ENCODE assay signal across 4 cellular contexts in genomic region chr6:84944926-84945325, GRCh38.
DNase-seq lines count a peak whose midpoint lies in the region; ATAC-seq, FAIRE-seq and TF ChIP-seq lines count a peak whose summit lies in the region.
"Not testable (repeated sequence)": the region's sequence is repeated elsewhere in the genome, so short reads cannot be mapped to it uniquely, and the experiment has no call there.

No MANE protein-coding gene starts in this region.

- H3K27ac ChIP-seq in A549; K562 (ENCODE audit: extremely low read depth, low read depth, low read length); HepG2 (ENCODE audit: extremely low read length, insufficient read depth, low read length): not testable (repeated sequence)

- BruUV-seq in K562 (replicated peaks; lab: Mats Ljungman, UMichigan); HepG2 (replicated peaks; lab: Mats Ljungman, UMichigan): not testable (repeated sequence)

- not testable (repeated sequence) for H3K36me3 Mint-ChIP-seq in nephron progenitor cell (ENCODE audit: low read depth)

- TF ChIP-seq CTCF in A549 (IDR thresholded peaks at IDR 0.05); K562 (IDR thresholded peaks at IDR 0.05 in 2 of 3, conservative IDR thresholded peaks at IDR 0.05 in 1 of 3; ENCODE audit: insufficient read depth in 2 of 3, low read depth in 1 of 3, low read length in 3 of 3); HepG2 (CRISPR knock-in tag; IDR thresholded peaks at IDR 0.05); nephron progenitor cell (IDR thresholded peaks at IDR 0.05): not testable (repeated sequence)

- H4K20me1 ChIP-seq in K562 (replicated peaks; ENCODE audit: control insufficient read depth, insufficient read depth, low read length); HepG2 (ENCODE audit: insufficient read depth, low read length): not testable (repeated sequence)

- not testable (repeated sequence) for H3K4me3 Mint-ChIP-seq in nephron progenitor cell

- in situ Hi-C loops in K562 (cut with MboI); HepG2 (cut with HindIII; ENCODE audit: extremely low pct_ligation_motif_present, low pct_unique_long_range_greater_than_20kb): not testable (repeated sequence)

- not testable (repeated sequence) for H3K9me1 ChIP-seq in K562 (ENCODE audit: control insufficient read depth, insufficient read depth, low read length)

- not testable (repeated sequence) for H3K36me3 ChIP-seq in K562 (ENCODE audit: control insufficient read depth, insufficient read depth, low read length); HepG2 (replicated peaks in 1 of 2; ENCODE audit: control insufficient read depth in 1 of 2, insufficient read depth in 2 of 2, low read length in 2 of 2)

- H3K4me1 ChIP-seq in A549; K562 (replicated peaks in 1 of 2; ENCODE audit: control insufficient read depth in 2 of 2, insufficient read depth in 2 of 2, low read length in 2 of 2); HepG2 (ENCODE audit: insufficient read depth, low read length): not testable (repeated sequence)

- POLR2A ChIA-PET in A549 (lab: Yijun Ruan, JAX); K562 (lab: Yijun Ruan, JAX); HepG2 (lab: Yijun Ruan, JAX): not testable (repeated sequence)

- H3K4me2 ChIP-seq in A549; K562 (ENCODE audit: insufficient read depth, low read length); HepG2 (ENCODE audit: low read depth, low read length): not testable (repeated sequence)

- H3K9me3 ChIP-seq in A549; K562 (replicated peaks; ENCODE audit: control insufficient read depth, insufficient read depth, low read depth, low read length): not testable (repeated sequence)
- peaks cover 11% of the 10 kb centered on the region; the same call in 1 of the 2 replicates for H3K9me3 ChIP-seq in HepG2 (ENCODE audit: low read length)

- not testable (repeated sequence) for TF ChIP-seq POLR2A in A549 (IDR thresholded peaks at IDR 0.05; ENCODE audit: low read length); K562 (conservative IDR thresholded peaks at IDR 0.05); HepG2 (IDR thresholded peaks at IDR 0.05; ENCODE audit: insufficient read depth in 1 of 2, low read depth in 2 of 2, low read length in 2 of 2)

- WGBS in A549 (ENCODE audit: missing lambda C conversion rate): 92% methylated on average over 6 of the region's 7 CpGs
- WGBS in K562 (ENCODE audit: insufficient coverage, low coverage, missing lambda C conversion rate): 1% methylated on average over 7 of the region's 7 CpGs
- WGBS in HepG2 (ENCODE audit: low lambda C conversion rate): 4% methylated on average over 7 of the region's 7 CpGs

- intact Hi-C loops in K562 (cut with micrococcal nuclease); HepG2 (cut with micrococcal nuclease; ENCODE audit: unreplicated experiment): not testable (repeated sequence)

- not testable (repeated sequence) for FAIRE-seq in A549 (lab: Jason Lieb, UNC); K562 (lab: Jason Lieb, UNC); HepG2 (lab: Jason Lieb, UNC)

- TF ChIP-seq RAD21 in A549 (conservative IDR thresholded peaks at IDR 0.05 in 1 of 2, IDR thresholded peaks at IDR 0.05 in 1 of 2); K562 (CRISPR knock-in tag; conservative IDR thresholded peaks at IDR 0.05 in 1 of 2, IDR thresholded peaks at IDR 0.05 in 1 of 2); HepG2 (CRISPR knock-in tag; IDR thresholded peaks at IDR 0.05): not testable (repeated sequence)

- peak overlapping the region; percentile 78 for H3K27ac Mint-ChIP-seq in nephron progenitor cell

- DNase-seq in A549 (ENCODE audit: low read depth in 1 of 2, low spot score in 1 of 2); K562 (ENCODE audit: extremely low read depth in 1 of 4, low spot score in 3 of 4); HepG2 (ENCODE audit: low spot score); nephron progenitor cell: not testable (repeated sequence)

- H3K79me2 ChIP-seq in K562 (ENCODE audit: control insufficient read depth, insufficient read depth, low read length); HepG2 (ENCODE audit: insufficient read depth, low read length): not testable (repeated sequence)

- not testable (repeated sequence) for TF ChIP-seq EP300 in A549 (IDR thresholded peaks at IDR 0.05); K562 (IDR thresholded peaks at IDR 0.05; ENCODE audit: low read length); HepG2 (IDR thresholded peaks at IDR 0.05; ENCODE audit: low read depth in 2 of 2, low read length in 2 of 2); HepG2 (CRISPR knock-in tag; IDR thresholded peaks at IDR 0.05; ENCODE audit: borderline replicate concordance)

- H3K27me3 Mint-ChIP-seq in nephron progenitor cell (ENCODE audit: low read depth, poor library complexity): not testable (repeated sequence)

- H3K9me3 Mint-ChIP-seq in nephron progenitor cell: peaks cover 27% of the 10 kb centered on the region

- H2AFZ ChIP-seq in K562 (ENCODE audit: low read depth, low read length); HepG2 (ENCODE audit: low read length): not testable (repeated sequence)

- not testable (repeated sequence) for H3K27me3 ChIP-seq in K562 (ENCODE audit: control insufficient read depth in 2 of 2, insufficient read depth in 2 of 2, low read length in 2 of 2); HepG2 (ENCODE audit: control insufficient read depth in 1 of 2, insufficient read depth in 2 of 2, low read length in 2 of 2)

- not testable (repeated sequence) for H3K4me1 Mint-ChIP-seq in nephron progenitor cell

- ATAC-seq in A549, K562, HepG2: not testable (repeated sequence)

- H3K9ac ChIP-seq in K562 (ENCODE audit: insufficient read depth in 1 of 2, low read depth in 2 of 2, low read length in 2 of 2); HepG2 (ENCODE audit: insufficient read depth, low read depth, low read length): not testable (repeated sequence)

- not testable (repeated sequence) for H3K4me3 ChIP-seq in A549; K562; HepG2 (replicated peaks in 1 of 3; ENCODE audit: insufficient read depth in 1 of 3, low read depth in 2 of 3, low read length in 3 of 3)

- CTCF ChIA-PET in A549 (lab: Yijun Ruan, JAX); K562 (lab: Yijun Ruan, JAX; ENCODE audit: low intra/inter-chr PET ratio); HepG2 (lab: Yijun Ruan, JAX; ENCODE audit: low intra/inter-chr PET ratio, low total read pairs): not testable (repeated sequence)

TF ChIP-seq in A549, 52 proteins besides CTCF, POLR2A, EP300 and RAD21:
- TF ChIP-seq MAFK (IDR thresholded peaks at IDR 0.05; ENCODE audit: partially characterized antibody): peak; percentile 50

TF ChIP-seq in K562, 482 proteins besides CTCF, POLR2A, EP300 and RAD21:
- peak; percentile 33; the same call in 1 of the 2 replicates for TF ChIP-seq MAFG (tag; conservative IDR thresholded peaks at IDR 0.05)
- TF ChIP-seq C11orf30 (IDR thresholded peaks at IDR 0.05; ENCODE audit: low read depth): peak; percentile 59
- peak; percentile 65 for TF ChIP-seq ZNF316 (IDR thresholded peaks at IDR 0.05)

TF ChIP-seq in HepG2, 621 proteins besides CTCF, POLR2A, EP300 and RAD21:
- TF ChIP-seq MAFK (conservative IDR thresholded peaks at IDR 0.05 in 1 of 2, IDR thresholded peaks at IDR 0.05 in 1 of 2; ENCODE audit: low read length in 2 of 2): peak; percentile 8 to 42; a peak in 2 of 4 replicates
